In the genomic region with DNA sequence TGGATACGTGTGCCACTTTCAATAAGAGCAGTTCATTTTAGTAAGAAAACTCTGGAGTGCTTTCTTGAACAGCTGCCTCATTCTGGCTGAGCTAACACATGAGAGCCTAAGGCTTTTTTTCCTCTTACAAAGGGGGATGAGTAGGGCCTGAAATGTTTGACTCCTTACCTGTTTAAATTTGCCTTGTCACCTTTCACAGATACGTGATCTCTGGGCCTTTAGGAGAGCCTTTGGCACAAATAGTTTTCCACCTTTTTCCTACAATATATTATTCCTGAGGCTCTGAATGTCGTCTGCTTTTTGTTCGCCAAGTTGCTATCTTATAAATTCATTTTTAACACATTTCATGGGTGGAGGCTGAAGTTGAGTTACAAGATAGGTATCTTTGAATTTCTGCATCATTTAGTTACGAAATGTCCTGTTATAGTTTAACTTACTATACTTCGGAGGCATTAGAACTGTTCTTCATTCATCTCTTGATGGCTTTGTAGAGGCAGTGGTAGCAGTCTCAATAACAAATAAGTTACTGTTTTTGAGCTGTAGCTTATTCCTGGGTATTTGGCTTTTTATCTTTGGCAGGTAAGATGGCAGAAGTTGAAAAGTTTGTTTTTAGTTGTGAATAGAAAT, we compare ENCODE assay signal across 1 cellular context.
TF ChIP-seq lines count a peak whose summit lies in the region.

No MANE protein-coding gene starts in this region.

TF ChIP-seq in HepG2, 621 proteins besides CTCF, POLR2A, EP300 and RAD21 (continues in another document):
- TF ChIP-seq ZFY (CRISPR knock-in tag; IDR thresholded peaks at IDR 0.05) (peak; percentile 3; the same call in 1 of the 2 replicates), NBN (conservative IDR thresholded peaks at IDR 0.05) (no peak), EZH2 (conservative IDR thresholded peaks at IDR 0.05; ENCODE audit: low read depth, low read length) (no peak), ZNF782 (CRISPR knock-in tag; IDR thresholded peaks at IDR 0.05; ENCODE audit: borderline replicate concordance) (no peak), ZNF784 (CRISPR knock-in tag; IDR thresholded peaks at IDR 0.05; ENCODE audit: borderline replicate concordance) (no peak), ATM (IDR thresholded peaks at IDR 0.05; ENCODE audit: borderline replicate concordance) (no peak), ARNT2 (CRISPR knock-in tag; IDR thresholded peaks at IDR 0.05; ENCODE audit: low read depth) (no peak), GATAD2A (CRISPR knock-in tag; IDR thresholded peaks at IDR 0.05) (peak; percentile 31; the same call in 1 of the 2 replicates), ELF1 (CRISPR knock-in tag; IDR thresholded peaks at IDR 0.05) (no peak), PRMT3 (CRISPR knock-in tag; IDR thresholded peaks at IDR 0.05; ENCODE audit: borderline replicate concordance, low read depth) (no peak), BCL6 (CRISPR knock-in tag; IDR thresholded peaks at IDR 0.05) (no peak), ARNT (IDR thresholded peaks at IDR 0.05) (no peak), RFX1 (IDR thresholded peaks at IDR 0.05) (no peak), GATA4 (IDR thresholded peaks at IDR 0.05; ENCODE audit: borderline replicate concordance, low read depth) (no peak), STAT6 (CRISPR knock-in tag; IDR thresholded peaks at IDR 0.05; ENCODE audit: borderline replicate concordance) (no peak), CCDC6 (CRISPR knock-in tag; IDR thresholded peaks at IDR 0.05) (peak; percentile 51), ASH2L (IDR thresholded peaks at IDR 0.05; ENCODE audit: insufficient read length, low read depth, low read length) (peak; percentile 38), RBM22 (optimal IDR thresholded peaks at IDR 0.05; ENCODE audit: low read length) (no peak), POGZ (CRISPR knock-in tag; IDR thresholded peaks at IDR 0.05) (no peak), ZNF552 (CRISPR knock-in tag; IDR thresholded peaks at IDR 0.05; ENCODE audit: borderline replicate concordance) (no peak), TFDP2 (CRISPR knock-in tag; IDR thresholded peaks at IDR 0.05) (no peak), ZMYM3 (CRISPR knock-in tag; IDR thresholded peaks at IDR 0.05) (no peak), CEBPG (CRISPR knock-in tag; IDR thresholded peaks at IDR 0.05) (no peak), SALL1 (CRISPR knock-in tag; IDR thresholded peaks at IDR 0.05) (no peak), SUZ12 (IDR thresholded peaks at IDR 0.05; ENCODE audit: low read depth, low read length) (no peak), ZEB1 (IDR thresholded peaks at IDR 0.05; ENCODE audit: insufficient replicate concordance, low read depth) (no peak), AHDC1 (CRISPR knock-in tag; IDR thresholded peaks at IDR 0.05; ENCODE audit: borderline replicate concordance) (no peak), NFIC (IDR thresholded peaks at IDR 0.05; ENCODE audit: low read length) (no peak), CHD4 (IDR thresholded peaks at IDR 0.05; ENCODE audit: borderline replicate concordance, low read length) (no peak), HNF1A (IDR thresholded peaks at IDR 0.05; ENCODE audit: low read depth) (no peak; the same call in 1 of the 2 replicates), HNF1A (CRISPR knock-in tag; IDR thresholded peaks at IDR 0.05; ENCODE audit: borderline replicate concordance) (no peak), ZKSCAN1 (IDR thresholded peaks at IDR 0.05; ENCODE audit: low read length) (no peak), RFXANK (CRISPR knock-in tag; IDR thresholded peaks at IDR 0.05) (no peak), ZNF674 (CRISPR knock-in tag; IDR thresholded peaks at IDR 0.05; ENCODE audit: low read depth) (no peak), BRCA1 (CRISPR knock-in tag; IDR thresholded peaks at IDR 0.05) (no peak), ZBTB7A (CRISPR knock-in tag; IDR thresholded peaks at IDR 0.05) (no peak), SMAD9 (CRISPR knock-in tag; IDR thresholded peaks at IDR 0.05) (no peak), PHF5A (CRISPR knock-in tag; IDR thresholded peaks at IDR 0.05; ENCODE audit: low read depth, unreplicated experiment) (peak; percentile 10)
- TF ChIP-seq, protein P1, sequence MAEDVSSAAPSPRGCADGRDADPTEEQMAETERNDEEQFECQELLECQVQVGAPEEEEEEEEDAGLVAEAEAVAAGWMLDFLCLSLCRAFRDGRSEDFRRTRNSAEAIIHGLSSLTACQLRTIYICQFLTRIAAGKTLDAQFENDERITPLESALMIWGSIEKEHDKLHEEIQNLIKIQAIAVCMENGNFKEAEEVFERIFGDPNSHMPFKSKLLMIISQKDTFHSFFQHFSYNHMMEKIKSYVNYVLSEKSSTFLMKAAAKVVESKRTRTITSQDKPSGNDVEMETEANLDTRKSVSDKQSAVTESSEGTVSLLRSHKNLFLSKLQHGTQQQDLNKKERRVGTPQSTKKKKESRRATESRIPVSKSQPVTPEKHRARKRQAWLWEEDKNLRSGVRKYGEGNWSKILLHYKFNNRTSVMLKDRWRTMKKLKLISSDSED (CRISPR knock-in tag; IDR thresholded peaks at IDR 0.05): no peak
- TF ChIP-seq, protein P2, sequence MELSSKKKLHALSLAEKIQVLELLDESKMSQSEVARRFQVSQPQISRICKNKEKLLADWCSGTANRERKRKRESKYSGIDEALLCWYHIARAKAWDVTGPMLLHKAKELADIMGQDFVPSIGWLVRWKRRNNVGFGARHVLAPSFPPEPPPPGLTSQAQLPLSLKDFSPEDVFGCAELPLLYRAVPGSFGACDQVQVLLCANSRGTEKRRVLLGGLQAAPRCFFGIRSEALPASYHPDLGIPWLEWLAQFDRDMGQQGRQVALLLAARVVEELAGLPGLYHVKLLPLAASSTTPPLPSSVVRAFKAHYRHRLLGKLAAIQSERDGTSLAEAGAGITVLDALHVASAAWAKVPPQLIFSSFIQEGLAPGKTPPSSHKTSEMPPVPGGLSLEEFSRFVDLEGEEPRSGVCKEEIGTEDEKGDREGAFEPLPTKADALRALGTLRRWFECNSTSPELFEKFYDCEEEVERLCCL (CRISPR knock-in tag; IDR thresholded peaks at IDR 0.05; ENCODE audit: borderline replicate concordance): no peak
- TF ChIP-seq, protein P3, sequence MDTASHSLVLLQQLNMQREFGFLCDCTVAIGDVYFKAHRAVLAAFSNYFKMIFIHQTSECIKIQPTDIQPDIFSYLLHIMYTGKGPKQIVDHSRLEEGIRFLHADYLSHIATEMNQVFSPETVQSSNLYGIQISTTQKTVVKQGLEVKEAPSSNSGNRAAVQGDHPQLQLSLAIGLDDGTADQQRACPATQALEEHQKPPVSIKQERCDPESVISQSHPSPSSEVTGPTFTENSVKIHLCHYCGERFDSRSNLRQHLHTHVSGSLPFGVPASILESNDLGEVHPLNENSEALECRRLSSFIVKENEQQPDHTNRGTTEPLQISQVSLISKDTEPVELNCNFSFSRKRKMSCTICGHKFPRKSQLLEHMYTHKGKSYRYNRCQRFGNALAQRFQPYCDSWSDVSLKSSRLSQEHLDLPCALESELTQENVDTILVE (CRISPR knock-in tag; IDR thresholded peaks at IDR 0.05): no peak
